17 cellular contexts compared by ENCODE assay signal in the genomic region with DNA sequence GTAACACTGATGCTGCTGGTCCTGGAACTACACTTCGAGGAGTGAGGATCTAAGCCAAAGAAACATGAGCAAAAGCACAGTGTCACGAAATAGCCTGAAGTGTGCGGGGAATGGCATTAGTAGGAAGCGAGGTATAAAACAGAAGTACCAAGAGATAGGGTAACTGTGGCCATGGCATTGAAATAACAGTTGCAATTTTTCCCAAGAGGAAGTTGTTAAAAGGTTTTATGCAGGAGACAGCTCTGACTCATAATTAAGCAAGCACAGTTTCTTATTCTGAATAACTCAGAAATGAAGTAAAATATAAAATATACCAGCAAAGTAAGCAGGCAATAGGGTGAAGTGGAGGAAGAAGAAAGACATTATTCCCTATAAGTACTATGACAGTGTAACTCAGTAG.
A peak's percentile ranks its signal among the peaks of the same experiment; 100 is the strongest.
DNase-seq lines count a peak whose midpoint lies in the region; ATAC-seq and TF ChIP-seq lines count a peak whose summit lies in the region.
"Had no signal": no experiment of that assay in that cellular context is flagged by ENCODE, and none has a peak within 500 bp of the region (broad histone marks: within the 10 kb centered on the region; RNA-seq: fewer than 3 reads in every experiment).

No MANE protein-coding gene starts in this region.

- H2AFZ ChIP-seq in GM23248 (no peak overlapping the region), PC-3 (ENCODE audit: low read length) (no peak overlapping the region)

- CTCF ChIA-PET in PC-3 (lab: Charles Lee) (no interaction called here), HEK293T (lab: Yijun Ruan, JAX) (no interaction called here)

- H4K20me1 ChIP-seq in GM23248 (ENCODE audit: insufficient read depth) = no peaks in the 10 kb centered on the region
- no peaks in the 10 kb centered on the region for H4K20me1 ChIP-seq in PC-3 (ENCODE audit: low read length)

- 0 out of 2 replicates have a peak overlapping the region, but pooled peaks have one; percentile 20 for H3K27ac ChIP-seq in GM23248
- H3K27ac ChIP-seq in PC-3 (ENCODE audit: low read length) = no peak overlapping the region
- H3K27ac ChIP-seq: brain microvascular endothelial cell had no signal

- H3F3A ChIP-seq in GM23248 (ENCODE audit: insufficient read depth) (peaks cover 11% of the 10 kb centered on the region; the same call in 1 of the 2 replicates), PC-3 (ENCODE audit: low read length, unreplicated experiment) (no peaks in the 10 kb centered on the region)

- H3K4me3 ChIP-seq in GM23248 (no peak overlapping the region), PC-3 (ENCODE audit: low read length) (no peak overlapping the region), epithelial cell of esophagus (ENCODE audit: low read length) (no peak overlapping the region), skeletal muscle cell (ENCODE audit: low read depth, low read length) (no peak overlapping the region)
- H3K4me3 ChIP-seq: lung, smooth muscle cell had no signal

- H3K9me3 ChIP-seq in GM23248 (ENCODE audit: low read depth) (no peaks in the 10 kb centered on the region), PC-3 (ENCODE audit: low read length) (no peaks in the 10 kb centered on the region)

- intact Hi-C loops in PC-3 (cut with micrococcal nuclease) = no loop called here

- peaks cover 8% of the 10 kb centered on the region for H3K4me1 ChIP-seq in GM23248 (ENCODE audit: insufficient read depth)
- peaks cover 16% of the 10 kb centered on the region for H3K4me1 ChIP-seq in PC-3 (ENCODE audit: insufficient read depth, low read length)

- DNase-seq in GM23248 = peak; percentile 63
- peak; percentile 51 for DNase-seq in PC-3
- peak; percentile 30 for DNase-seq in epithelial cell of esophagus (ENCODE audit: low read depth)
- DNase-seq in skeletal muscle cell (ENCODE audit: low read depth) = peak; percentile 9
- DNase-seq in NCI-H2029 treated with DMSO at 0.1 percent for 48 hours (lab: John Stamatoyannopoulos, UW) = no peak
- DNase-seq in HEK293T (ENCODE audit: extremely low spot score) = no peak
- DNase-seq in activated naive CD4-positive, alpha-beta T cell treated with Interleukin-2 at 50 U/mL for 16 hours = no peak
- DNase-seq: activated effector memory CD4-positive, alpha-beta T cell treated with anti-CD3 and anti-CD28 coated beads, Interleukin-2, amount 50 U/mL, for 16 hours; brain microvascular endothelial cell; hippocampal formation; NCI-H1436; NCI-H524; substantia nigra; T1000 had no signal

- 60 to 61% methylated on average over 4 of the region's 4 CpGs for WGBS in GM23248 (ENCODE audit: low coverage in 1 of 2, low lambda C conversion rate in 2 of 2, missing lambda C conversion rate in 2 of 2), 2 experiments

- no peaks in the 10 kb centered on the region for H3K9me2 ChIP-seq in GM23248 (ENCODE audit: insufficient read depth)
- no peaks in the 10 kb centered on the region for H3K9me2 ChIP-seq in PC-3 (replicated peaks; ENCODE audit: low read length)

- TF ChIP-seq CTCF in PC-3 (conservative IDR thresholded peaks at IDR 0.05; ENCODE audit: low read depth, low read length) = no peak
- TF ChIP-seq CTCF in epithelial cell of esophagus (IDR thresholded peaks at IDR 0.05; ENCODE audit: insufficient read depth, low read depth, low read length, missing control alignments) = no peak

- H3K9ac ChIP-seq in GM23248 (no peak overlapping the region), PC-3 (ENCODE audit: low read length) (no peak overlapping the region)

- no peaks in the 10 kb centered on the region for H3K79me2 ChIP-seq in GM23248 (ENCODE audit: insufficient read depth)
- H3K79me2 ChIP-seq in PC-3 (ENCODE audit: low read length) = no peaks in the 10 kb centered on the region

- POLR2A ChIA-PET in PC-3 (lab: Charles Lee; ENCODE audit: unreplicated experiment) = interaction anchor here (0.6 kb wide), 1 partner anchor 161 kb away, joined by 10 read pairs; no protein-coding TSS in a partner anchor
- POLR2A ChIA-PET in HEK293T (lab: Yijun Ruan, JAX) = no interaction called here

- peak; percentile 85 for ATAC-seq in PC-3
- ATAC-seq in HG03378 (IDR thresholded peaks at IDR 0.05; ENCODE audit: unreplicated experiment) = no peak

- BruUV-seq in PC-3 (replicated peaks; lab: Mats Ljungman, UMichigan) = no TSS peak

- no peaks in the 10 kb centered on the region for H3K36me3 ChIP-seq in GM23248 (ENCODE audit: low read depth)
- no peaks in the 10 kb centered on the region for H3K36me3 ChIP-seq in PC-3 (ENCODE audit: low read depth, low read length)
- H3K36me3 ChIP-seq: brain microvascular endothelial cell had no signal

- in situ Hi-C loops in GM23248 (cut with MboI) = no loop called here

- H3K27me3 ChIP-seq in GM23248 (replicated peaks; ENCODE audit: insufficient read depth) = no peaks in the 10 kb centered on the region
- no peaks in the 10 kb centered on the region for H3K27me3 ChIP-seq in PC-3 (ENCODE audit: low read length)
- H3K27me3 ChIP-seq: brain microvascular endothelial cell had no signal

- H3K4me2 ChIP-seq in GM23248 (ENCODE audit: unreplicated experiment) (peak overlapping the region; percentile 6), PC-3 (ENCODE audit: low read length) (no peak overlapping the region)
- H3K4me2 ChIP-seq: smooth muscle cell had no signal

TF ChIP-seq in HEK293T, 16 proteins besides CTCF, POLR2A, EP300 and RAD21:
- TF ChIP-seq ZNF384 (IDR thresholded peaks at IDR 0.05) (no peak), ELF4 (IDR thresholded peaks at IDR 0.05) (no peak), CTBP1 (IDR thresholded peaks at IDR 0.05; ENCODE audit: borderline replicate concordance) (no peak), LEF1 (IDR thresholded peaks at IDR 0.05; ENCODE audit: borderline replicate concordance) (no peak), FOXA1 (IDR thresholded peaks at IDR 0.05) (no peak), TARDBP (IDR thresholded peaks at IDR 0.05) (no peak)
TF ChIP-seq in HEK293T: peak in this region for 0.

Comparison
In these comparisons a context has a peak if more than half of its experiments do, and no peak if none do; other contexts are left out.
1. DNase-seq: peak in GM23248 (single experiment), PC-3 (single experiment), epithelial cell of esophagus (single experiment) and skeletal muscle cell (single experiment); none in NCI-H2029 treated with DMSO at 0.1 percent for 48 hours (single experiment), HEK293T (single experiment) and activated naive CD4-positive, alpha-beta T cell treated with Interleukin-2 at 50 U/mL for 16 hours (single experiment).